9 cellular contexts compared by ENCODE assay signal in genomic region chrX:149962859-149963757, GRCh38. TPM values are rescaled to one million over a fixed set of nuclear protein-coding genes. Genes with fewer than 3 reads are reported as not detected.
DNase-seq lines count a peak whose midpoint lies in the region; ATAC-seq and TF ChIP-seq lines count a peak whose summit lies in the region.
"Had no signal": no experiment of that assay in that cellular context is flagged by ENCODE, and none has a peak within 500 bp of the region (broad histone marks: within the 10 kb centered on the region; RNA-seq: fewer than 3 reads in every experiment).

No MANE protein-coding gene starts in this region.

- DNase-seq in C1 segment of cervical spinal cord (lab: John Stamatoyannopoulos, UW) (peak in 9 of 14 donors; percentile 0 to 27 (median 10)), GM13977 (ENCODE audit: low spot score) (peak; percentile 20), body of pancreas (peak; percentile 52 to 72 (median 68)), immature natural killer cell (peak in 2 of 3 donors; percentile 2 to 12)
- DNase-seq in stimulated activated CD4-positive, alpha-beta T cell treated with anti-CD3 and anti-CD28 coated beads, Interleukin-2, amount 100 ng/mL, for 4 hours (ENCODE audit: low read depth), result peak; percentile 1
- DNase-seq in activated CD4-positive, CD25-positive, alpha-beta regulatory T cell (lab: John Stamatoyannopoulos, UW), result no peak

- H3K27me3 Mint-ChIP-seq in immature natural killer cell (ENCODE audit: low read depth in 3 of 3), result peaks cover 0 to 2% (median 0%) of the 10 kb centered on the region in 3 donors

- H3K4me1 Mint-ChIP-seq in immature natural killer cell, result peaks cover 0 to 1% of the 10 kb centered on the region in 2 donors

- peak overlapping the region in 1 of 6 donors; percentile 46 for H3K27ac Mint-ChIP-seq in immature natural killer cell

- in situ Hi-C loops in GM13977 (cut with MboI; ENCODE audit: low pct_unique_long_range_greater_than_20kb, low sequenced_read_pairs, unreplicated experiment), result loop anchor here (25.0 kb wide), 2 partner anchors 624 to 749 kb away; no protein-coding TSS in a partner anchor

- H3K27ac ChIP-seq in OCI-LY1 (ENCODE audit: low read depth, low read length, poor library complexity, severe bottlenecking) (no peak overlapping the region), body of pancreas (no peak overlapping the region)
- H3K27ac ChIP-seq: SK-N-MC had no signal

- H3F3A ChIP-seq in OCI-LY1 (ENCODE audit: insufficient read depth, low read length), result no peaks in the 10 kb centered on the region

- no peak for TF ChIP-seq POLR2A in body of pancreas (IDR thresholded peaks at IDR 0.05)

- H3K4me3 Mint-ChIP-seq in immature natural killer cell, result no peak overlapping the region

- ATAC-seq in HG03378 (IDR thresholded peaks at IDR 0.05; ENCODE audit: unreplicated experiment) (peak; percentile 87), body of pancreas (peak; percentile 92)

- no peaks in the 10 kb centered on the region for H4K20me1 ChIP-seq in OCI-LY1 (ENCODE audit: insufficient read depth, low read length)

- intact Hi-C loops in body of pancreas (cut with DNase I), result no loop called here

- H3K9me3 ChIP-seq in OCI-LY1 (ENCODE audit: low read length) (no peaks in the 10 kb centered on the region), body of pancreas (no peaks in the 10 kb centered on the region)

- H3K79me2 ChIP-seq in OCI-LY1 (ENCODE audit: insufficient read depth, low read length), result no peaks in the 10 kb centered on the region

- H3K4me1 ChIP-seq in OCI-LY1 (ENCODE audit: insufficient read depth, low read length, severe bottlenecking) (no peaks in the 10 kb centered on the region), body of pancreas (no peaks in the 10 kb centered on the region)

- H3K9me3 Mint-ChIP-seq in immature natural killer cell, result no peaks in the 10 kb centered on the region

- peak; percentile 79 for TF ChIP-seq CTCF in GM13977 (IDR thresholded peaks at IDR 0.05; ENCODE audit: extremely low read depth, insufficient read depth, missing control alignments)
- peak; percentile 57 for TF ChIP-seq CTCF in OCI-LY1 (IDR thresholded peaks at IDR 0.05; ENCODE audit: low read length)
- TF ChIP-seq CTCF in body of pancreas (IDR thresholded peaks at IDR 0.05), result peak; percentile 39 to 80 (median 62)

- H3K4me3 ChIP-seq in OCI-LY1 (ENCODE audit: low read depth, low read length, poor library complexity, severe bottlenecking), result no peak overlapping the region
- H3K4me3 ChIP-seq in body of pancreas, result no peak overlapping the region
- H3K4me3 ChIP-seq: SK-N-MC had no signal

- H3K4me2 ChIP-seq in OCI-LY1 (ENCODE audit: low read length), result no peak overlapping the region

- H3K27me3 ChIP-seq in OCI-LY1 (ENCODE audit: insufficient read depth, low read length) (no peaks in the 10 kb centered on the region), body of pancreas (no peaks in the 10 kb centered on the region)

- H3K9me2 ChIP-seq in OCI-LY1 (ENCODE audit: low read depth, low read length), result no peaks in the 10 kb centered on the region

- no peak overlapping the region for H2AFZ ChIP-seq in OCI-LY1 (ENCODE audit: low read length)

- H3K36me3 Mint-ChIP-seq in immature natural killer cell, result peaks cover 0 to 8% (median 6%) of the 10 kb centered on the region in 3 donors

- 27 to 43% methylated on average over 2 to 7 of the region's 9 CpGs for WGBS in body of pancreas, 2 donors

- no peak overlapping the region for H3K9ac ChIP-seq in OCI-LY1 (ENCODE audit: low read length)

- H3K36me3 ChIP-seq in OCI-LY1 (ENCODE audit: insufficient read depth, low read length) (no peaks in the 10 kb centered on the region), body of pancreas (replicated peaks in 1 of 2; ENCODE audit: insufficient read depth in 1 of 2, low read depth in 2 of 2) (no peaks in the 10 kb centered on the region)

RNA-seq across cellular contexts. Expression of gene EOLA2, which starts 24.8 kb away (rescaled TPM):
- total RNA-seq in body of pancreas, result 10 to 100 TPM; 13.2 to 15.0 TPM
- polyA plus RNA-seq in immature natural killer cell, result 10 to 100 TPM; 38.6 to 65.1 (median 51.5) TPM

RNA-seq across cellular contexts. Expression of gene HSFX4, which starts 33.7 kb away (rescaled TPM):
- total RNA-seq in body of pancreas, result not detected
- polyA plus RNA-seq in immature natural killer cell, result not detected

Comparison
In these comparisons a context has a peak if more than half of its experiments do, and no peak if none do; other contexts are left out.
1. DNase-seq: peak in C1 segment of cervical spinal cord (9 of 14), GM13977 (single experiment), body of pancreas (4 of 4), immature natural killer cell (2 of 3) and stimulated activated CD4-positive, alpha-beta T cell treated with anti-CD3 and anti-CD28 coated beads, Interleukin-2, amount 100 ng/mL, for 4 hours (single experiment); none in activated CD4-positive, CD25-positive, alpha-beta regulatory T cell (0 of 4).
2. Peak in every context shown above with its lines, with median percentiles within 50 percentile points of each other: CTCF ChIP-seq.